In the genomic region with DNA sequence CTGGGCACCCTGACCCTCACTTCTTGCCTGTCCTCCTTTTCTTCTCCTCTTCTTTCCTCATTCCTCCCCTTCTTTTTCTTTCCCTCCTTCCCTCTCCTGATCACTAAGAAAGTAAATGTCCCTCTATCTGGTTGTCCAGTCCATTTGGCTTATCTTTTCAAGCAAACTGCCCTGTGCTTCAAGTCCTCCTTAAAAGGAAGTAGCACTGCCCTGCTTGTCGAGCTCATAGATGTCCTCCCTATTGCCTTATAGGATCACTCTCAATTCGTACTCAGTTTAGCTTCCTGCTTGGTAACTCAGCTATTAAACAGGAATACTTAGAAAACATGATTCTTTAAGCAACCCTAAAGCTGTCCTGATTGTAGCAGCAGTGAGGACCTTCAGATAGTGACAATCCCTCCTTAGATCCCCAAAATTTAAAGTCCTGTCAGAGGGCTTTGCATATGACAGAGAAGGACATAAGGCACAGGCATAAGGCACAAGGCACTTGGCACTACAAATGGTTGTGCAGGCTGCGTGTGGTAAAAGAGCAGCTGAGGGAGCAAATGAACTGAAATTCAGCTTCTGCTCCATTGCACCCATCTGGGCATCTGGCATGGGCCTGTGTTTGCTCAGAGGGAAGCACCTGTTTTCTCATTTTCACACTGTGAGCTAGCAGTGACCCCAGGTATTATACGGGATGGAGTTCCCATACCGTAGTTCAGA, we compare ENCODE assay signal across 9 cellular contexts. TPM values are rescaled to one million over a fixed set of nuclear protein-coding genes. Genes with fewer than 3 reads are reported as not detected.
DNase-seq lines count a peak whose midpoint lies in the region; ATAC-seq and TF ChIP-seq lines count a peak whose summit lies in the region.
"Had no signal": no experiment of that assay in that cellular context is flagged by ENCODE, and none has a peak within 500 bp of the region (broad histone marks: within the 10 kb centered on the region; RNA-seq: fewer than 3 reads in every experiment).

No MANE protein-coding gene starts in this region.

- ATAC-seq in HG02938 (IDR thresholded peaks at IDR 0.05; ENCODE audit: unreplicated experiment) (peak; percentile 55), T-cell (replicated peaks in 1 of 4) (no peak)
- ATAC-seq in activated T-cell treated with anti-CD3 and anti-CD28 coated beads, Interleukin-2, amount 50 U/mL, for 4 hours, result no peak

- H3K4me1 ChIP-seq in thyroid gland, result no peaks in the 10 kb centered on the region

- no peaks in the 10 kb centered on the region for H3K9me3 ChIP-seq in thyroid gland

- peaks cover 24% of the 10 kb centered on the region for H3K4me1 Mint-ChIP-seq in activated naive CD4-positive, alpha-beta T cell treated with anti-CD3 and anti-CD28 coated beads, Interleukin-2, amount 50 U/mL, for 24 hours
- H3K4me1 Mint-ChIP-seq in T-cell, result peaks cover 33 to 63% (median 37%) of the 10 kb centered on the region in 3 donors
- peaks cover 42% of the 10 kb centered on the region for H3K4me1 Mint-ChIP-seq in activated T-cell treated with anti-CD3 and anti-CD28 coated beads, Interleukin-2, amount 50 U/mL, for 4 hours (ENCODE audit: low read depth)

- no peak overlapping the region for H3K4me3 Mint-ChIP-seq in activated naive CD4-positive, alpha-beta T cell treated with anti-CD3 and anti-CD28 coated beads, Interleukin-2, amount 50 U/mL, for 24 hours
- no peak overlapping the region for H3K4me3 Mint-ChIP-seq in T-cell
- no peak overlapping the region for H3K4me3 Mint-ChIP-seq in activated T-cell treated with anti-CD3 and anti-CD28 coated beads, Interleukin-2, amount 50 U/mL, for 4 hours

- H3K9me3 Mint-ChIP-seq in activated naive CD4-positive, alpha-beta T cell treated with anti-CD3 and anti-CD28 coated beads, Interleukin-2, amount 50 U/mL, for 24 hours, result no peaks in the 10 kb centered on the region
- no peaks in the 10 kb centered on the region for H3K9me3 Mint-ChIP-seq in T-cell
- no peaks in the 10 kb centered on the region for H3K9me3 Mint-ChIP-seq in activated T-cell treated with anti-CD3 and anti-CD28 coated beads, Interleukin-2, amount 50 U/mL, for 4 hours

- no peak for TF ChIP-seq CTCF in thyroid gland (IDR thresholded peaks at IDR 0.05)

- H3K4me3 ChIP-seq in thyroid gland (replicated peaks in 1 of 3), result no peak overlapping the region

- H3K27ac Mint-ChIP-seq in activated naive CD4-positive, alpha-beta T cell treated with anti-CD3 and anti-CD28 coated beads, Interleukin-2, amount 50 U/mL, for 24 hours, result peak overlapping the region; percentile 73
- peak overlapping the region; percentile 18 to 87 for H3K27ac Mint-ChIP-seq in T-cell

- CTCF ChIA-PET in T-cell (lab: Charles Lee), result interaction anchor here in 1 of 2 donors (0.6 to 1.8 kb wide), 4 partner anchors 11 to 109 kb away, joined by 3 to 6 read pairs (median 4); no protein-coding TSS in a partner anchor

- H3K27ac ChIP-seq in thyroid gland, result no peak overlapping the region
- H3K27ac ChIP-seq: KMS-11 had no signal

- no peaks in the 10 kb centered on the region for H3K27me3 ChIP-seq in thyroid gland

- intact Hi-C loops in thyroid gland (cut with DNase I), result no loop called here

- 71 to 73% methylated on average over 5 of the region's 5 CpGs for WGBS in thyroid gland, 2 donors

- no peaks in the 10 kb centered on the region for H3K27me3 Mint-ChIP-seq in activated naive CD4-positive, alpha-beta T cell treated with anti-CD3 and anti-CD28 coated beads, Interleukin-2, amount 50 U/mL, for 24 hours
- H3K27me3 Mint-ChIP-seq in T-cell, result no peaks in the 10 kb centered on the region
- no peaks in the 10 kb centered on the region for H3K27me3 Mint-ChIP-seq in activated T-cell treated with anti-CD3 and anti-CD28 coated beads, Interleukin-2, amount 50 U/mL, for 4 hours (ENCODE audit: low read depth)

- POLR2A ChIA-PET in T-cell (lab: Charles Lee), result interaction anchor here in 1 of 2 donors (1.2 kb wide), 1 partner anchor 25 kb away, joined by 3 read pairs; no protein-coding TSS in a partner anchor

- DNase-seq in activated naive CD4-positive, alpha-beta T cell treated with anti-CD3 and anti-CD28 coated beads, Interleukin-2, amount 50 U/mL, for 16 hours, result no peak
- DNase-seq in T-cell, result no peak
- no peak for DNase-seq in thyroid gland
- no peak for DNase-seq in NCI-H524 treated with DMSO at 0.1 percent for 48 hours (lab: John Stamatoyannopoulos, UW)
- no peak for DNase-seq in activated T-cell treated with anti-CD3 and anti-CD28 coated beads, Interleukin-2, amount 50 U/mL, for 4 hours
- no peak for DNase-seq in SW480 (ENCODE audit: low spot score)

- peaks cover 23% of the 10 kb centered on the region for H3K36me3 Mint-ChIP-seq in activated naive CD4-positive, alpha-beta T cell treated with anti-CD3 and anti-CD28 coated beads, Interleukin-2, amount 50 U/mL, for 24 hours
- peaks cover 66% of the 10 kb centered on the region for H3K36me3 Mint-ChIP-seq in T-cell
- H3K36me3 Mint-ChIP-seq in activated T-cell treated with anti-CD3 and anti-CD28 coated beads, Interleukin-2, amount 50 U/mL, for 4 hours (ENCODE audit: insufficient read depth), result peaks cover 31% of the 10 kb centered on the region

- no peaks in the 10 kb centered on the region for H3K36me3 ChIP-seq in thyroid gland

- no peak for TF ChIP-seq POLR2A in thyroid gland (IDR thresholded peaks at IDR 0.05)

RNA-seq across cellular contexts. Expression of a gene that starts 26.1 kb away (rescaled TPM):
- 10 to 100 TPM; 39.9 to 53.0 (median 47.3) TPM for total RNA-seq in T-cell
- total RNA-seq in thyroid gland, result 1 to 10 TPM; 1.3 to 3.6 (median 1.7) TPM
- 10 to 100 TPM; 19.4 to 26.6 (median 19.6) TPM for total RNA-seq in activated T-cell treated with anti-CD3 and anti-CD28 coated beads, Interleukin-2, amount 50 U/mL, for 4 hours

RNA-seq across cellular contexts. Expression of a gene that starts 30.2 kb away (rescaled TPM):
- total RNA-seq in T-cell, result 10 to 100 TPM; 47.5 to 97.4 (median 51.8) TPM
- total RNA-seq in thyroid gland, result 1 to 10 TPM; 1.8 to 5.8 (median 2.4) TPM
- total RNA-seq in activated T-cell treated with anti-CD3 and anti-CD28 coated beads, Interleukin-2, amount 50 U/mL, for 4 hours, result 10 to 100 TPM in 1 of 3 donors, 1 to 10 TPM in 2; 7.0 to 14.7 (median 7.7) TPM

Comparison
In these comparisons a context has a peak if more than half of its experiments do, and no peak if none do; other contexts are left out.
1. RNA of a gene that starts 26.1 kb away (total RNA-seq): 39.9 to 53.0 TPM in T-cell and 19.4 to 26.6 TPM in activated T-cell treated with anti-CD3 and anti-CD28 coated beads, Interleukin-2, amount 50 U/mL, for 4 hours; 1.3 to 3.6 TPM in thyroid gland; every median in the first group is over 4 times any median in the second.